Comparison of ENCODE assay signal across 8 cellular contexts in the genomic region with DNA sequence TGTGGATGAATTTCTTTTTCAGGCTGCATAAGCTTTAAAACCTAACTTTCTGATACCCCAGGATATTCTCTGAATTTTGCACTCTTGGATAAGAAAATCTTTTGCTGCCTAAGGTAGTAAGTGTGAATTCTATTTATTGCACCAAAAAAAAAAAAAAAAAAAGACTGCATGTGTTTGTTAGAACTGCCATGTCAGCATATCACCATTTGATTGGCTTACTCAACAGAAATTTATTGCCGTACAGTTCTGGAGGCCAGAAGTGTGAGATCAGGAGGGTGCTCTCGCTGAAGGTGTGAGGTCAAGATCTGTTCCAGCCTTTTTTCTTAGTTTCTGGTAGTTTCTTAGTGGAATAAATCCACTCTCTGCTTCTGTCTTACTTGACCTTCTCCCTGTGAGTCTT.
"Had no signal": no experiment of that assay in that cellular context is flagged by ENCODE, and none has a peak within 500 bp of the region (broad histone marks: within the 10 kb centered on the region; RNA-seq: fewer than 3 reads in every experiment).

No MANE protein-coding gene starts in this region.

- H3K27ac Mint-ChIP-seq: GM23338, HFFc6, IgD-negative memory B cell had no signal

- H3K9me3 ChIP-seq: HAP-1 had no signal

- H3K27ac ChIP-seq: HL-60 had no signal

- H3K4me1 Mint-ChIP-seq: GM23338, IgD-negative memory B cell had no signal

- H3K36me3 Mint-ChIP-seq: IgD-negative memory B cell had no signal

- H3K4me1 ChIP-seq: HAP-1 had no signal

- H3K36me3 ChIP-seq: HAP-1 had no signal

- H3K4me3 Mint-ChIP-seq: GM23338, HFFc6, IgD-negative memory B cell had no signal

- ATAC-seq: GM23338, HCT116 had no signal

- H3K27me3 Mint-ChIP-seq: IgD-negative memory B cell had no signal

- H2AFZ ChIP-seq: GM23338 had no signal

- H3K4me2 ChIP-seq: GM23338 had no signal

- H3K4me3 ChIP-seq: GM23338, HAP-1 had no signal

- DNase-seq: H7, HFFc6, KG1 had no signal
